ENCODE assay signal across 23 cellular contexts in genomic region chr5:141150215-141150992, GRCh38. TPM values are rescaled to one million over a fixed set of nuclear protein-coding genes. Genes with fewer than 3 reads are reported as not detected.
DNase-seq lines count a peak whose midpoint lies in the region; ATAC-seq, FAIRE-seq and TF ChIP-seq lines count a peak whose summit lies in the region.
"Had no signal": no experiment of that assay in that cellular context is flagged by ENCODE, and none has a peak within 500 bp of the region (broad histone marks: within the 10 kb centered on the region; RNA-seq: fewer than 3 reads in every experiment).

No MANE protein-coding gene starts in this region.

- intact Hi-C loops in HepG2 (cut with micrococcal nuclease; ENCODE audit: unreplicated experiment), result loop anchor here (2.0 kb wide), 1 partner anchor 66 kb away; no protein-coding TSS in a partner anchor
- intact Hi-C loops in right lobe of liver (cut with DNase I), result no loop called here

- TF ChIP-seq POLR2A in HepG2 (IDR thresholded peaks at IDR 0.05; ENCODE audit: insufficient read depth in 1 of 2, low read depth in 2 of 2, low read length in 2 of 2) (no peak), right lobe of liver (IDR thresholded peaks at IDR 0.05) (no peak), GM18505 (IDR thresholded peaks at IDR 0.05; ENCODE audit: borderline replicate concordance, extremely low read depth, insufficient read depth, insufficient read length) (no peak)

- TF ChIP-seq EP300 in HepG2 (IDR thresholded peaks at IDR 0.05; ENCODE audit: low read depth in 2 of 2, low read length in 2 of 2) (no peak), HepG2 (CRISPR knock-in tag; IDR thresholded peaks at IDR 0.05; ENCODE audit: borderline replicate concordance) (no peak), SK-N-SH (IDR thresholded peaks at IDR 0.05; ENCODE audit: borderline replicate concordance in 1 of 2, low read depth in 1 of 2, low read length in 1 of 2) (no peak)

- H3K4me2 ChIP-seq in HepG2 (ENCODE audit: low read depth, low read length), result peak overlapping the region; percentile 67
- peak overlapping the region; percentile 72 for H3K4me2 ChIP-seq in SK-N-SH

- in situ Hi-C loops in HepG2 (cut with HindIII; ENCODE audit: extremely low pct_ligation_motif_present, low pct_unique_long_range_greater_than_20kb), result no loop called here

- ATAC-seq in HepG2, result peak; percentile 67
- ATAC-seq in right lobe of liver, result no peak
- ATAC-seq in HG02970 (IDR thresholded peaks at IDR 0.05; ENCODE audit: low FRiP score, unreplicated experiment), result no peak
- no peak for ATAC-seq in GM18505 (IDR thresholded peaks at IDR 0.05; ENCODE audit: unreplicated experiment)
- ATAC-seq: stimulated activated effector memory CD8-positive, alpha-beta T cell treated with anti-CD3 and anti-CD28 coated beads, Interleukin-12 subunit alpha, Interleukin-12 subunit beta, amount 100 ng/mL, for 72 hours had no signal

- DNase-seq in HepG2 (ENCODE audit: low spot score), result no peak
- DNase-seq in right lobe of liver, result no peak
- peak; percentile 51 for DNase-seq in SK-N-SH
- DNase-seq in GM19240 (ENCODE audit: insufficient read length, low spot score), result no peak
- DNase-seq in HUDEP-2 (lab: John Stamatoyannopoulos, UW; ENCODE audit: unreplicated experiment in 76 of 76), result no peak
- DNase-seq: activated CD4-positive, alpha-beta T cell treated with anti-CD3 and anti-CD28 coated beads, Interleukin-2, amount 50 U/mL, for 1 hour; activated gamma-delta T cell treated with Interleukin-2 at 50 U/mL for 16 hours; AML-193; cerebellar nuclear complex; effector CD8-positive, alpha-beta T cell; GDM1; glutamatergic neuron; immature natural killer cell; mesenchymal stem cell; NCI-H1105 treated with DMSO at 0.1 percent for 48 hours; NCI-H2107; NCI-H774; nephron progenitor cell; trophoblast cell had no signal

- H3K36me3 ChIP-seq in HepG2 (replicated peaks in 1 of 2; ENCODE audit: control insufficient read depth in 1 of 2, insufficient read depth in 2 of 2, low read length in 2 of 2) (no peaks in the 10 kb centered on the region), right lobe of liver (no peaks in the 10 kb centered on the region), SK-N-SH (replicated peaks in 1 of 2; ENCODE audit: control insufficient read depth in 1 of 2, insufficient read depth in 2 of 2, low read length in 1 of 2) (no peaks in the 10 kb centered on the region), muscle layer of duodenum (ENCODE audit: control insufficient read depth in 1 of 2, insufficient read depth in 2 of 2, low read length in 2 of 2) (no peaks in the 10 kb centered on the region)

- H3K27me3 ChIP-seq in HepG2 (ENCODE audit: control insufficient read depth in 1 of 2, insufficient read depth in 2 of 2, low read length in 2 of 2) (peaks cover 0 to 10% of the 10 kb centered on the region in 2 experiments; a peak in 1 of 5 replicates), right lobe of liver (peaks cover 0 to 2% of the 10 kb centered on the region in 2 donors), SK-N-SH (ENCODE audit: insufficient read depth) (no peaks in the 10 kb centered on the region), muscle layer of duodenum (ENCODE audit: low read depth, low read length) (no peaks in the 10 kb centered on the region)

- WGBS in HepG2 (ENCODE audit: low lambda C conversion rate), result 32% methylated on average over 20 of the region's 33 CpGs
- WGBS in right lobe of liver (ENCODE audit: insufficient coverage, low coverage, low lambda C conversion rate, missing lambda C conversion rate), result 41% methylated on average over 21 of the region's 33 CpGs
- WGBS in SK-N-SH (ENCODE audit: low lambda C conversion rate), result 32% methylated on average over 24 of the region's 33 CpGs

- H2AFZ ChIP-seq in HepG2 (ENCODE audit: low read length) (peak overlapping the region; percentile 64), SK-N-SH (ENCODE audit: low read depth) (peak overlapping the region; percentile 93)

- H4K20me1 ChIP-seq in HepG2 (ENCODE audit: insufficient read depth, low read length) (no peaks in the 10 kb centered on the region), SK-N-SH (ENCODE audit: insufficient read depth) (no peaks in the 10 kb centered on the region)

- no peak for FAIRE-seq in HepG2 (lab: Jason Lieb, UNC)

- TF ChIP-seq RAD21 in HepG2 (CRISPR knock-in tag; IDR thresholded peaks at IDR 0.05) (no peak), SK-N-SH (IDR thresholded peaks at IDR 0.05; ENCODE audit: low read length) (no peak)

- H3K4me1 ChIP-seq in HepG2 (ENCODE audit: insufficient read depth, low read length) (peaks cover 7% of the 10 kb centered on the region; the same call in 1 of the 2 replicates), right lobe of liver (no peaks in the 10 kb centered on the region), SK-N-SH (ENCODE audit: control insufficient read depth in 1 of 2, insufficient read depth in 2 of 2, low read depth in 1 of 2, low read length in 1 of 2) (no peaks in the 10 kb centered on the region), muscle layer of duodenum (ENCODE audit: control insufficient read depth in 1 of 2, insufficient read depth in 2 of 2, low read length in 2 of 2) (no peaks in the 10 kb centered on the region)

- H3K27ac ChIP-seq in HepG2 (ENCODE audit: extremely low read length, insufficient read depth, low read length) (no peak overlapping the region), right lobe of liver (no peak overlapping the region), SK-N-SH (ENCODE audit: low read depth in 2 of 2, low read length in 1 of 2) (peak overlapping the region in 1 of 2 experiments; percentile 53; a peak in 1 of 4 replicates), muscle layer of duodenum (ENCODE audit: low read length) (no peak overlapping the region)

- TF ChIP-seq CTCF in HepG2 (CRISPR knock-in tag; IDR thresholded peaks at IDR 0.05) (no peak), right lobe of liver (IDR thresholded peaks at IDR 0.05) (no peak), SK-N-SH (IDR thresholded peaks at IDR 0.05) (no peak)

- H3K9me3 ChIP-seq in HepG2 (ENCODE audit: low read length), result no peaks in the 10 kb centered on the region
- H3K9me3 ChIP-seq in right lobe of liver, result no peaks in the 10 kb centered on the region
- H3K9me3 ChIP-seq in SK-N-SH, result peaks cover 4% of the 10 kb centered on the region; the same call in 1 of the 2 replicates
- peaks cover 16 to 66% of the 10 kb centered on the region in 2 donors for H3K9me3 ChIP-seq in muscle layer of duodenum (ENCODE audit: control insufficient read depth in 1 of 2, low read length in 2 of 2)

- H3K4me3 ChIP-seq in HepG2 (replicated peaks in 1 of 3; ENCODE audit: insufficient read depth in 1 of 3, low read depth in 2 of 3, low read length in 3 of 3), result peak overlapping the region in 2 of 3 experiments; percentile 18 to 47; a peak in 2 of 6 replicates
- H3K4me3 ChIP-seq in right lobe of liver, result no peak overlapping the region
- H3K4me3 ChIP-seq in SK-N-SH (ENCODE audit: low read depth in 2 of 2, low read length in 1 of 2), result peak overlapping the region; percentile 54 to 65
- peak overlapping the region; percentile 41 to 50 for H3K4me3 ChIP-seq in muscle layer of duodenum (ENCODE audit: low read depth in 1 of 2, low read length in 2 of 2)

- H3K9me2 ChIP-seq in SK-N-SH, result no peaks in the 10 kb centered on the region

- POLR2A ChIA-PET in HepG2 (lab: Yijun Ruan, JAX), result no interaction called here
- POLR2A ChIA-PET in SK-N-SH (lab: Yijun Ruan, JAX), result interaction anchor here (0.9 to 1.2 kb wide), 2 partner anchors 28 to 411 kb away, joined by 3 to 5 read pairs; partner anchors contain the start of gene PCDHB4

- H3K79me2 ChIP-seq in HepG2 (ENCODE audit: insufficient read depth, low read length) (no peaks in the 10 kb centered on the region), SK-N-SH (ENCODE audit: insufficient read depth) (no peaks in the 10 kb centered on the region)

- CTCF ChIA-PET in HepG2 (lab: Yijun Ruan, JAX; ENCODE audit: low intra/inter-chr PET ratio, low total read pairs), result interaction anchor here (1.2 kb wide), 1 partner anchor 414 kb away, joined by 3 read pairs; no protein-coding TSS in a partner anchor
- CTCF ChIA-PET in SK-N-SH (lab: Yijun Ruan, JAX), result interaction anchor here (0.6 to 2.0 kb wide), 30 partner anchors 9 to 415 kb away, joined by 3 to 15 read pairs (median 4); partner anchors contain the start of genes PCDHA1, PCDHA4, PCDHA8 and PCDHB14

- no peaks in the 10 kb centered on the region for H3F3A ChIP-seq in SK-N-SH (replicated peaks; ENCODE audit: insufficient read depth)

- no TSS peak for BruUV-seq in HepG2 (replicated peaks; lab: Mats Ljungman, UMichigan)

- H3K9ac ChIP-seq in HepG2 (ENCODE audit: insufficient read depth, low read depth, low read length) (no peak overlapping the region), SK-N-SH (peak overlapping the region; percentile 32; the same call in 1 of the 2 replicates)

RNA-seq across cellular contexts. Expression of gene PCDHB6, which starts 0.5 kb away (rescaled TPM):
- total RNA-seq in HepG2 (2016; rRNA removed; fragmentation: Illumina TruSeq; extraction: Trizol), result 0.04 TPM in 1 of 2 replicates, not detected in the other
- not detected in 2 replicates for total RNA-seq in HepG2 (2016; cell fraction: cytosol; rRNA removed; fragmentation: Illumina TruSeq; extraction: Trizol; ENCODE audit: low read depth)
- total RNA-seq in HepG2 (2016; cell fraction: insoluble cytoplasmic fraction; rRNA removed; fragmentation: Illumina TruSeq; extraction: Trizol), result 0.04 TPM in 1 of 2 replicates, not detected in the other
- not detected in 2 replicates for total RNA-seq in HepG2 (2016; cell fraction: membrane; rRNA removed; fragmentation: Illumina TruSeq; extraction: Trizol)
- total RNA-seq in HepG2 (2016; cell fraction: nucleus; rRNA removed; fragmentation: Illumina TruSeq; extraction: Trizol), result 0.13 TPM in 1 of 2 replicates, not detected in the other
- polyA plus RNA-seq in HepG2 (2011; rRNA removed), result 0.01 TPM in 1 of 2 replicates, not detected in the other
- 0.01 and 0.04 TPM in 2 replicates for polyA plus RNA-seq in HepG2 (2011; cell fraction: cytosol; rRNA removed)
- polyA plus RNA-seq in HepG2 (2011; cell fraction: nucleus; rRNA removed), result 0.05 and 0.18 TPM in 2 replicates
- polyA plus RNA-seq in HepG2 (2012), result 0.05 and 0.20 TPM in 2 replicates
- not detected in 2 replicates for polyA plus RNA-seq in HepG2 (2016; cell fraction: cytosol; fragmentation: Illumina TruSeq; extraction: Trizol; ENCODE audit: low read depth)
- not detected in 2 replicates for polyA plus RNA-seq in HepG2 (2016; cell fraction: insoluble cytoplasmic fraction; fragmentation: Illumina TruSeq; extraction: Trizol; ENCODE audit: low read depth)
- not detected in 2 replicates for polyA plus RNA-seq in HepG2 (2016; cell fraction: membrane; fragmentation: Illumina TruSeq; extraction: Trizol; ENCODE audit: low read depth)
- 0.13 and 0.18 TPM in 2 replicates for polyA plus RNA-seq in HepG2 (2016; cell fraction: nucleus; fragmentation: Illumina TruSeq; extraction: Trizol; ENCODE audit: insufficient read depth, low read depth)
- not detected in 2 replicates for polyA minus RNA-seq in HepG2 (2011; rRNA and poly(A)+ RNA removed; ENCODE audit: low replicate concordance)
- not detected in 2 replicates for polyA minus RNA-seq in HepG2 (2011; cell fraction: cytosol; rRNA and poly(A)+ RNA removed)
- polyA minus RNA-seq in HepG2 (2011; cell fraction: nucleus; rRNA and poly(A)+ RNA removed), result not detected in 2 replicates
- under 1 TPM in 4 of 6 experiments, not detected in 2; 0.06 to 0.16 (median 0.12) TPM for total RNA-seq in right lobe of liver
- 3.9 and 5.0 TPM in 2 replicates for polyA plus RNA-seq in SK-N-SH (2012; rRNA removed)
- 3.5 and 4.5 TPM in 2 replicates for polyA plus RNA-seq in SK-N-SH (2012; cell fraction: cytosol; rRNA removed)
- 4.5 and 8.8 TPM in 2 replicates for polyA plus RNA-seq in SK-N-SH (2012; cell fraction: nucleus; rRNA removed)
- polyA plus RNA-seq: immature natural killer cell had no signal

RNA-seq across cellular contexts. Expression of gene PCDHB5, which starts 15.4 kb away (rescaled TPM):
- total RNA-seq in HepG2 (2016; rRNA removed; fragmentation: Illumina TruSeq; extraction: Trizol), result 0.07 TPM in 1 of 2 replicates, not detected in the other
- total RNA-seq in HepG2 (2016; cell fraction: cytosol; rRNA removed; fragmentation: Illumina TruSeq; extraction: Trizol; ENCODE audit: low read depth), result not detected in 2 replicates
- total RNA-seq in HepG2 (2016; cell fraction: insoluble cytoplasmic fraction; rRNA removed; fragmentation: Illumina TruSeq; extraction: Trizol), result 0.24 and 0.34 TPM in 2 replicates
- total RNA-seq in HepG2 (2016; cell fraction: membrane; rRNA removed; fragmentation: Illumina TruSeq; extraction: Trizol), result not detected in 2 replicates
- total RNA-seq in HepG2 (2016; cell fraction: nucleus; rRNA removed; fragmentation: Illumina TruSeq; extraction: Trizol), result 0.19 and 0.31 TPM in 2 replicates
- polyA plus RNA-seq in HepG2 (2011; rRNA removed), result 0.03 and 0.08 TPM in 2 replicates
- 0.04 and 0.08 TPM in 2 replicates for polyA plus RNA-seq in HepG2 (2011; cell fraction: cytosol; rRNA removed)
- polyA plus RNA-seq in HepG2 (2011; cell fraction: nucleus; rRNA removed), result 0.26 and 0.34 TPM in 2 replicates
- 0.05 and 0.07 TPM in 2 replicates for polyA plus RNA-seq in HepG2 (2012)
- polyA plus RNA-seq in HepG2 (2016; cell fraction: cytosol; fragmentation: Illumina TruSeq; extraction: Trizol; ENCODE audit: low read depth), result not detected in 2 replicates
- 0.11 TPM in 1 of 2 replicates, not detected in the other for polyA plus RNA-seq in HepG2 (2016; cell fraction: insoluble cytoplasmic fraction; fragmentation: Illumina TruSeq; extraction: Trizol; ENCODE audit: low read depth)
- polyA plus RNA-seq in HepG2 (2016; cell fraction: membrane; fragmentation: Illumina TruSeq; extraction: Trizol; ENCODE audit: low read depth), result not detected in 2 replicates
- 0.22 and 0.41 TPM in 2 replicates for polyA plus RNA-seq in HepG2 (2016; cell fraction: nucleus; fragmentation: Illumina TruSeq; extraction: Trizol; ENCODE audit: insufficient read depth, low read depth)
- polyA minus RNA-seq in HepG2 (2011; rRNA and poly(A)+ RNA removed; ENCODE audit: low replicate concordance), result 0.04 TPM in 1 of 2 replicates, not detected in the other
- polyA minus RNA-seq in HepG2 (2011; cell fraction: cytosol; rRNA and poly(A)+ RNA removed), result not detected in 2 replicates
- polyA minus RNA-seq in HepG2 (2011; cell fraction: nucleus; rRNA and poly(A)+ RNA removed), result 0.13 TPM in 1 of 2 replicates, not detected in the other
- total RNA-seq in right lobe of liver, result 1 to 10 TPM in 1 of 6 experiments, under 1 TPM in 5; 0.18 to 1.2 (median 0.45) TPM
- 0.08 and 0.10 TPM in 2 replicates for polyA plus RNA-seq in SK-N-SH (2012; rRNA removed)
- polyA plus RNA-seq in SK-N-SH (2012; cell fraction: cytosol; rRNA removed), result 0.04 TPM in 2 replicates
- polyA plus RNA-seq in SK-N-SH (2012; cell fraction: nucleus; rRNA removed), result 0.80 and 0.85 TPM in 2 replicates
- polyA plus RNA-seq: immature natural killer cell had no signal

RNA-seq across cellular contexts. Expression of gene PCDHB7, which starts 22.0 kb away (rescaled TPM):
- total RNA-seq in HepG2 (2016; rRNA removed; fragmentation: Illumina TruSeq; extraction: Trizol) (0.02 TPM in 1 of 2 replicates, not detected in the other), right lobe of liver (under 1 TPM; 0.07 to 0.31 (median 0.13) TPM)
- total RNA-seq in HepG2 (2016; cell fraction: cytosol; rRNA removed; fragmentation: Illumina TruSeq; extraction: Trizol; ENCODE audit: low read depth), result not detected in 2 replicates
- total RNA-seq in HepG2 (2016; cell fraction: insoluble cytoplasmic fraction; rRNA removed; fragmentation: Illumina TruSeq; extraction: Trizol), result 0.09 TPM in 1 of 2 replicates, not detected in the other
- total RNA-seq in HepG2 (2016; cell fraction: membrane; rRNA removed; fragmentation: Illumina TruSeq; extraction: Trizol), result not detected in 2 replicates
- total RNA-seq in HepG2 (2016; cell fraction: nucleus; rRNA removed; fragmentation: Illumina TruSeq; extraction: Trizol), result 0.09 and 0.12 TPM in 2 replicates
- polyA plus RNA-seq in HepG2 (2011; rRNA removed) (0.03 TPM in 1 of 2 replicates, not detected in the other), SK-N-SH (2012; rRNA removed) (1.5 and 1.7 TPM in 2 replicates)
- 0.01 and 0.03 TPM in 2 replicates for polyA plus RNA-seq in HepG2 (2011; cell fraction: cytosol; rRNA removed)
- polyA plus RNA-seq in HepG2 (2011; cell fraction: nucleus; rRNA removed), result 0.05 TPM in 2 replicates
- 0.03 and 0.16 TPM in 2 replicates for polyA plus RNA-seq in HepG2 (2012)
- not detected in 2 replicates for polyA plus RNA-seq in HepG2 (2016; cell fraction: cytosol; fragmentation: Illumina TruSeq; extraction: Trizol; ENCODE audit: low read depth)
- polyA plus RNA-seq in HepG2 (2016; cell fraction: insoluble cytoplasmic fraction; fragmentation: Illumina TruSeq; extraction: Trizol; ENCODE audit: low read depth), result not detected in 2 replicates
- not detected in 2 replicates for polyA plus RNA-seq in HepG2 (2016; cell fraction: membrane; fragmentation: Illumina TruSeq; extraction: Trizol; ENCODE audit: low read depth)
- polyA plus RNA-seq in HepG2 (2016; cell fraction: nucleus; fragmentation: Illumina TruSeq; extraction: Trizol; ENCODE audit: insufficient read depth, low read depth), result 0.17 TPM in 1 of 2 replicates, not detected in the other
- polyA minus RNA-seq in HepG2 (2011; rRNA and poly(A)+ RNA removed; ENCODE audit: low replicate concordance), result 0.06 TPM in 1 of 2 replicates, not detected in the other
- polyA minus RNA-seq in HepG2 (2011; cell fraction: cytosol; rRNA and poly(A)+ RNA removed), result not detected in 2 replicates
- polyA minus RNA-seq in HepG2 (2011; cell fraction: nucleus; rRNA and poly(A)+ RNA removed), result 0.12 TPM in 1 of 2 replicates, not detected in the other
- 1.5 and 1.7 TPM in 2 replicates for polyA plus RNA-seq in SK-N-SH (2012; cell fraction: cytosol; rRNA removed)
- polyA plus RNA-seq in SK-N-SH (2012; cell fraction: nucleus; rRNA removed), result 3.6 TPM in 2 replicates
- polyA plus RNA-seq: immature natural killer cell had no signal

RNA-seq across cellular contexts. Expression of gene PCDHB8, which starts 27.2 kb away (rescaled TPM):
- total RNA-seq in HepG2 (2016; rRNA removed; fragmentation: Illumina TruSeq; extraction: Trizol) (0.34 and 0.82 TPM in 2 replicates), right lobe of liver (under 1 TPM in 4 of 6 experiments, not detected in 2; 0.12 to 0.49 (median 0.19) TPM)
- total RNA-seq in HepG2 (2016; cell fraction: cytosol; rRNA removed; fragmentation: Illumina TruSeq; extraction: Trizol; ENCODE audit: low read depth), result not detected in 2 replicates
- 0.37 and 1.1 TPM in 2 replicates for total RNA-seq in HepG2 (2016; cell fraction: insoluble cytoplasmic fraction; rRNA removed; fragmentation: Illumina TruSeq; extraction: Trizol)
- total RNA-seq in HepG2 (2016; cell fraction: membrane; rRNA removed; fragmentation: Illumina TruSeq; extraction: Trizol), result 0.07 and 0.12 TPM in 2 replicates
- 0.68 and 0.88 TPM in 2 replicates for total RNA-seq in HepG2 (2016; cell fraction: nucleus; rRNA removed; fragmentation: Illumina TruSeq; extraction: Trizol)
- polyA plus RNA-seq in HepG2 (2011; rRNA removed) (0.26 and 0.33 TPM in 2 replicates), SK-N-SH (2012; rRNA removed) (3.0 and 3.4 TPM in 2 replicates)
- 0.29 and 0.31 TPM in 2 replicates for polyA plus RNA-seq in HepG2 (2011; cell fraction: cytosol; rRNA removed)
- polyA plus RNA-seq in HepG2 (2011; cell fraction: nucleus; rRNA removed), result 0.26 and 0.36 TPM in 2 replicates
- polyA plus RNA-seq in HepG2 (2012), result 0.48 and 1.2 TPM in 2 replicates
- 0.05 TPM in 1 of 2 replicates, not detected in the other for polyA plus RNA-seq in HepG2 (2016; cell fraction: cytosol; fragmentation: Illumina TruSeq; extraction: Trizol; ENCODE audit: low read depth)
- polyA plus RNA-seq in HepG2 (2016; cell fraction: insoluble cytoplasmic fraction; fragmentation: Illumina TruSeq; extraction: Trizol; ENCODE audit: low read depth), result 0.30 and 0.32 TPM in 2 replicates
- 0.07 TPM in 1 of 2 replicates, not detected in the other for polyA plus RNA-seq in HepG2 (2016; cell fraction: membrane; fragmentation: Illumina TruSeq; extraction: Trizol; ENCODE audit: low read depth)
- polyA plus RNA-seq in HepG2 (2016; cell fraction: nucleus; fragmentation: Illumina TruSeq; extraction: Trizol; ENCODE audit: insufficient read depth, low read depth), result 0.63 and 0.66 TPM in 2 replicates
- polyA minus RNA-seq in HepG2 (2011; rRNA and poly(A)+ RNA removed; ENCODE audit: low replicate concordance), result 0.50 TPM in 1 of 2 replicates, not detected in the other
- 0.70 and 0.79 TPM in 2 replicates for polyA minus RNA-seq in HepG2 (2011; cell fraction: cytosol; rRNA and poly(A)+ RNA removed)
- polyA minus RNA-seq in HepG2 (2011; cell fraction: nucleus; rRNA and poly(A)+ RNA removed), result 0.26 and 0.62 TPM in 2 replicates
- 2.3 and 3.5 TPM in 2 replicates for polyA plus RNA-seq in SK-N-SH (2012; cell fraction: cytosol; rRNA removed)
- 3.8 and 6.3 TPM in 2 replicates for polyA plus RNA-seq in SK-N-SH (2012; cell fraction: nucleus; rRNA removed)
- polyA plus RNA-seq: immature natural killer cell had no signal

RNA-seq across cellular contexts. Expression of gene PCDHB4, which starts 28.8 kb away (rescaled TPM):
- total RNA-seq in HepG2 (2016; rRNA removed; fragmentation: Illumina TruSeq; extraction: Trizol), result 0.13 TPM in 1 of 2 replicates, not detected in the other
- not detected in 2 replicates for total RNA-seq in HepG2 (2016; cell fraction: cytosol; rRNA removed; fragmentation: Illumina TruSeq; extraction: Trizol; ENCODE audit: low read depth)
- total RNA-seq in HepG2 (2016; cell fraction: insoluble cytoplasmic fraction; rRNA removed; fragmentation: Illumina TruSeq; extraction: Trizol), result 0.11 TPM in 1 of 2 replicates, not detected in the other
- total RNA-seq in HepG2 (2016; cell fraction: membrane; rRNA removed; fragmentation: Illumina TruSeq; extraction: Trizol), result not detected in 2 replicates
- 0.28 and 0.37 TPM in 2 replicates for total RNA-seq in HepG2 (2016; cell fraction: nucleus; rRNA removed; fragmentation: Illumina TruSeq; extraction: Trizol)
- polyA plus RNA-seq in HepG2 (2011; rRNA removed), result 0.08 and 0.13 TPM in 2 replicates
- 0.05 and 0.11 TPM in 2 replicates for polyA plus RNA-seq in HepG2 (2011; cell fraction: cytosol; rRNA removed)
- polyA plus RNA-seq in HepG2 (2011; cell fraction: nucleus; rRNA removed), result 1.5 TPM in 2 replicates
- polyA plus RNA-seq in HepG2 (2012), result 0.09 and 0.12 TPM in 2 replicates
- not detected in 2 replicates for polyA plus RNA-seq in HepG2 (2016; cell fraction: cytosol; fragmentation: Illumina TruSeq; extraction: Trizol; ENCODE audit: low read depth)
- 0.07 TPM in 1 of 2 replicates, not detected in the other for polyA plus RNA-seq in HepG2 (2016; cell fraction: insoluble cytoplasmic fraction; fragmentation: Illumina TruSeq; extraction: Trizol; ENCODE audit: low read depth)
- polyA plus RNA-seq in HepG2 (2016; cell fraction: membrane; fragmentation: Illumina TruSeq; extraction: Trizol; ENCODE audit: low read depth), result not detected in 2 replicates
- 0.61 and 0.87 TPM in 2 replicates for polyA plus RNA-seq in HepG2 (2016; cell fraction: nucleus; fragmentation: Illumina TruSeq; extraction: Trizol; ENCODE audit: insufficient read depth, low read depth)
- 0.48 TPM in 1 of 2 replicates, not detected in the other for polyA minus RNA-seq in HepG2 (2011; rRNA and poly(A)+ RNA removed; ENCODE audit: low replicate concordance)
- polyA minus RNA-seq in HepG2 (2011; cell fraction: cytosol; rRNA and poly(A)+ RNA removed), result not detected in 2 replicates
- 0.62 and 0.64 TPM in 2 replicates for polyA minus RNA-seq in HepG2 (2011; cell fraction: nucleus; rRNA and poly(A)+ RNA removed)
- total RNA-seq in right lobe of liver, result under 1 TPM; 0.10 to 0.35 (median 0.20) TPM
- polyA plus RNA-seq in SK-N-SH (2012; rRNA removed), result 0.36 and 0.51 TPM in 2 replicates
- 0.41 and 0.66 TPM in 2 replicates for polyA plus RNA-seq in SK-N-SH (2012; cell fraction: cytosol; rRNA removed)
- polyA plus RNA-seq in SK-N-SH (2012; cell fraction: nucleus; rRNA removed), result 1.3 and 1.5 TPM in 2 replicates
- polyA plus RNA-seq: immature natural killer cell had no signal

Comparison
In these comparisons a context has a peak if more than half of its experiments do, and no peak if none do; other contexts are left out.
1. H3K4me3 ChIP-seq: peak in HepG2 (2 of 3), SK-N-SH (2 of 2) and muscle layer of duodenum (2 of 2); none in right lobe of liver (0 of 3).